ENCODE assay signal across 18 cellular contexts in genomic region chr14:32134448-32135070, GRCh38. TPM values are rescaled to one million over a fixed set of nuclear protein-coding genes. Genes with fewer than 3 reads are reported as not detected.
DNase-seq lines count a peak whose midpoint lies in the region; TF ChIP-seq lines count a peak whose summit lies in the region.
"Had no signal": no experiment of that assay in that cellular context is flagged by ENCODE, and none has a peak within 500 bp of the region (broad histone marks: within the 10 kb centered on the region; RNA-seq: fewer than 3 reads in every experiment).

No MANE protein-coding gene starts in this region.

- no peak overlapping the region for H2BK120ac ChIP-seq in neuronal stem cell (ENCODE audit: low read depth, low read length)

- no peak overlapping the region for H3K18ac ChIP-seq in neuronal stem cell (ENCODE audit: low read length)

- no peak overlapping the region for H2BK5ac ChIP-seq in neuronal stem cell (ENCODE audit: low read length)

- no peaks in the 10 kb centered on the region for H3K27me3 ChIP-seq in cardiac muscle cell
- no peaks in the 10 kb centered on the region for H3K27me3 ChIP-seq in left ventricle myocardium inferior (ENCODE audit: low read depth)
- H3K27me3 ChIP-seq in neuronal stem cell (ENCODE audit: control insufficient read depth in 3 of 3, insufficient read depth in 3 of 3, low read depth in 1 of 3, low read length in 3 of 3), result no peaks in the 10 kb centered on the region
- H3K27me3 ChIP-seq: vagina had no signal

- no peak overlapping the region for H4K8ac ChIP-seq in neuronal stem cell (ENCODE audit: low read depth, low read length)

- H4K91ac ChIP-seq in neuronal stem cell (ENCODE audit: low read depth, low read length, poor library complexity), result no peak overlapping the region

- H2AFZ ChIP-seq in neuronal stem cell (ENCODE audit: low read length), result no peak overlapping the region

- peak overlapping the region; percentile 12 for H3K27ac ChIP-seq in cardiac muscle cell
- H3K27ac ChIP-seq in left ventricle myocardium inferior (replicated peaks), result no peak overlapping the region
- no peak overlapping the region for H3K27ac ChIP-seq in neuronal stem cell (replicated peaks; ENCODE audit: low read length)
- H3K27ac ChIP-seq: vagina, VCaP had no signal

- H3K9me3 ChIP-seq in cardiac muscle cell (ENCODE audit: low read depth), result no peaks in the 10 kb centered on the region
- peaks cover 29% of the 10 kb centered on the region for H3K9me3 ChIP-seq in left ventricle myocardium inferior (replicated peaks)
- peaks cover 7 to 54% of the 10 kb centered on the region in 2 donors for H3K9me3 ChIP-seq in neuronal stem cell (replicated peaks in 1 of 2; ENCODE audit: control insufficient read depth in 2 of 2, insufficient read depth in 1 of 2, low read depth in 1 of 2, low read length in 2 of 2)

- no peaks in the 10 kb centered on the region for H3K79me1 ChIP-seq in neuronal stem cell (ENCODE audit: low read depth, low read length)

- H3K4ac ChIP-seq in neuronal stem cell (ENCODE audit: low read length), result no peak overlapping the region

- H2BK12ac ChIP-seq in neuronal stem cell (ENCODE audit: low read length), result no peak overlapping the region

- H3K36me3 ChIP-seq in cardiac muscle cell (peaks cover 6% of the 10 kb centered on the region), left ventricle myocardium inferior (peaks cover 54% of the 10 kb centered on the region), neuronal stem cell (replicated peaks in 1 of 2; ENCODE audit: control insufficient read depth in 2 of 2, insufficient read depth in 2 of 2, low read length in 2 of 2) (peaks cover 5 to 65% of the 10 kb centered on the region in 2 donors)

- H3K9ac ChIP-seq in neuronal stem cell (ENCODE audit: low read depth, low read length, poor library complexity), result no peak overlapping the region

- H2AK5ac ChIP-seq in neuronal stem cell (ENCODE audit: low read depth, low read length), result no peak overlapping the region

- TF ChIP-seq CTCF in cardiac muscle cell (IDR thresholded peaks at IDR 0.05; ENCODE audit: low read depth, low read length) (no peak), left ventricle myocardium inferior (IDR thresholded peaks at IDR 0.05; ENCODE audit: borderline replicate concordance) (no peak), fibroblast of mammary gland (conservative IDR thresholded peaks at IDR 0.05; ENCODE audit: control insufficient read depth, insufficient read depth, low read depth, low read length) (no peak), GM20000 (IDR thresholded peaks at IDR 0.05; ENCODE audit: extremely low read depth, missing control alignments) (no peak)

- no peak overlapping the region for H3K14ac ChIP-seq in neuronal stem cell (ENCODE audit: low read length)

- no CpG with 5 or more reads among the region's 3 CpGs for WGBS in neuronal stem cell (ENCODE audit: extremely low coverage in 2 of 2, insufficient read length in 2 of 2, insufficient replicate concordance in 1 of 2), 2 donors

- no peak overlapping the region for H3K4me3 ChIP-seq in cardiac muscle cell
- no peak overlapping the region for H3K4me3 ChIP-seq in left ventricle myocardium inferior
- H3K4me3 ChIP-seq in fibroblast of mammary gland (ENCODE audit: control insufficient read depth, low read depth, low read length), result no peak overlapping the region
- no peak overlapping the region for H3K4me3 ChIP-seq in neuronal stem cell (ENCODE audit: low read length in 2 of 2)
- H3K4me3 ChIP-seq: vagina had no signal

- H3K4me1 ChIP-seq in cardiac muscle cell (ENCODE audit: low read depth), result no peaks in the 10 kb centered on the region
- H3K4me1 ChIP-seq in left ventricle myocardium inferior, result peaks cover 33% of the 10 kb centered on the region
- H3K4me1 ChIP-seq in neuronal stem cell (ENCODE audit: control insufficient read depth in 2 of 2, insufficient read depth in 1 of 2, low read depth in 1 of 2, low read length in 2 of 2), result no peaks in the 10 kb centered on the region

- H2BK15ac ChIP-seq in neuronal stem cell (ENCODE audit: low read length), result no peak overlapping the region

- peak in 1 of 2 donors; percentile 7 for DNase-seq in cardiac muscle cell (ENCODE audit: low read depth in 1 of 2, low spot score in 1 of 2)
- no peak for DNase-seq in left ventricle myocardium inferior
- peak; percentile 14 for DNase-seq in NCI-H446 treated with DMSO at 0.1 percent for 48 hours (lab: John Stamatoyannopoulos, UW)
- peak; percentile 7 for DNase-seq in fibroblast of mammary gland (ENCODE audit: low read depth)
- no peak for DNase-seq in GM20000 (ENCODE audit: low spot score)
- no peak for DNase-seq in activated naive CD4-positive, alpha-beta T cell treated with Interleukin-2 at 50 U/mL for 16 hours
- DNase-seq in neuronal stem cell (ENCODE audit: low spot score), result no peak
- DNase-seq in NCI-H526 treated with DMSO at 0.1 percent for 48 hours (lab: John Stamatoyannopoulos, UW), result no peak
- DNase-seq: activated CD8-positive, alpha-beta memory T cell treated with anti-CD3 and anti-CD28 coated beads, Interleukin-2, amount 50 U/mL, for 4 hours; amniotic stem cell; GDM1; hippocampal formation; KG1; SHP77; stimulated activated CD4-positive, alpha-beta T cell treated with anti-CD3 and anti-CD28 coated beads, Interleukin-4, amount 100 ng/mL, for 1 hour; stimulated activated naive CD4-positive, alpha-beta T cell had no signal

- H3K23ac ChIP-seq in neuronal stem cell (ENCODE audit: low read depth, low read length, poor library complexity), result no peak overlapping the region

- intact Hi-C loops in left ventricle myocardium inferior (cut with micrococcal nuclease), result no loop called here

- no peak overlapping the region for H3K4me2 ChIP-seq in neuronal stem cell (ENCODE audit: insufficient read depth, low read length, poor library complexity, severe bottlenecking)

RNA-seq across cellular contexts. Expression of gene ARHGAP5, which starts 57.5 kb away (rescaled TPM):
- total RNA-seq in cardiac muscle cell (63.0 and 77.5 TPM in 2 replicates), left ventricle myocardium inferior (238 TPM)
- 12.9 and 26.6 TPM in 2 replicates for polyA plus RNA-seq in cardiac muscle cell
- polyA plus RNA-seq in neuronal stem cell (2013, experiment 1 of 2), result 49.9 TPM
- 53.6 TPM for polyA plus RNA-seq in neuronal stem cell (2013, experiment 2 of 2)

Comparison
In these comparisons a context has a peak if more than half of its experiments do, and no peak if none do; other contexts are left out.
1. DNase-seq: peak in NCI-H446 treated with DMSO at 0.1 percent for 48 hours (single experiment) and fibroblast of mammary gland (single experiment); none in left ventricle myocardium inferior (single experiment), GM20000 (single experiment), activated naive CD4-positive, alpha-beta T cell treated with Interleukin-2 at 50 U/mL for 16 hours (single experiment), neuronal stem cell (single experiment) and NCI-H526 treated with DMSO at 0.1 percent for 48 hours (single experiment).